ENCODE assay signal across 8 cellular contexts in the genomic region with DNA sequence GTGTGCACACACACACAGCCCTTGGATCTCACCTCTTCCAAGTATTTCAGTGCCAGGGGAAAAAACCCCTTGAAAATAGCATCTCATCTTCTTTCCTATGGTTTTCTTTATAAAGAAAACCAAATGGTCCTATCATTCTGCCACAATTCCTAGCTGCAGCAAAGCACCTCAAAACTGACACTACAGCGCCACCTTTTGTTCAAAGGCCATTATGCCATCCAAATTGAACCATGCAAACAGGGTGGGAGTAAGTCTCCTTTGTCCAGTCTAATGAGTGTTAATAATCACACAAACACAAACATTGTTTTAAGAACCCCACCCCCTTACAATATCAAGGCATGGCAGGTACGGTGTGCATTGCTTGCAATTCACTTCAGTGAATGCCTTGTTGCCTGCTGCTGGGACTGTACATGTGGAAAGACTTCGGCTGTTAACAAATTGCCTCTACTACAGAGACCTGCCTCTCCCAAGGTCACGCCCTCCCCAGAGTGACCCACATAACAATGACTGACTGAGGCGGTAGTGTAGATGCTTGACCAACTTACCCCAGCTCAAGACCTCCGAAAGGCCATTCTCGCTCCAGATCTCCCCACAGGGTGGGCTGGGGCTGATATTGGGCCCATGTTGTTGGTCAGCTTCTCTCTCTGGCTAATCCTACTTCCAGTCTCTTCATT. TPM values are rescaled to one million over a fixed set of nuclear protein-coding genes. Genes with fewer than 3 reads are reported as not detected.
DNase-seq lines count a peak whose midpoint lies in the region; ATAC-seq, FAIRE-seq and TF ChIP-seq lines count a peak whose summit lies in the region.

No MANE protein-coding gene starts in this region.

- peak; percentile 26 to 47; a peak in 4 of 5 replicates for TF ChIP-seq RAD21 in A549 (conservative IDR thresholded peaks at IDR 0.05 in 1 of 2, IDR thresholded peaks at IDR 0.05 in 1 of 2)

- no peak for FAIRE-seq in A549 (lab: Jason Lieb, UNC)

- no peak overlapping the region for H2AFZ ChIP-seq in DND-41 (ENCODE audit: low read depth, low read length)

- H3K9me3 Mint-ChIP-seq in endodermal cell: no peaks in the 10 kb centered on the region

- DNase-seq in A549 (ENCODE audit: low read depth in 1 of 2, low spot score in 1 of 2) (peak; percentile 19 to 29), DND-41 (peak; percentile 32), HFF-Myc (ENCODE audit: extremely low read depth, low read depth) (peak; percentile 33), NOMO-1 treated with DMSO at 0.1 percent for 48 hours (lab: John Stamatoyannopoulos, UW; ENCODE audit: unreplicated experiment) (peak; percentile 25), endodermal cell (peak; percentile 87), pons (ENCODE audit: low spot score) (peak; percentile 77), left colon (no peak), SKM-1 (lab: John Stamatoyannopoulos, UW; ENCODE audit: unreplicated experiment) (no peak)

- no peak overlapping the region for H3K4me2 ChIP-seq in A549
- H3K4me2 ChIP-seq in DND-41 (ENCODE audit: insufficient read depth, low read length): no peak overlapping the region

- 0 out of 2 replicates have a peak, but pooled peaks cover 3% of the 10 kb centered on the region for H4K20me1 ChIP-seq in DND-41 (ENCODE audit: insufficient read depth, low read length)

- WGBS in A549 (ENCODE audit: missing lambda C conversion rate): 18% methylated on average over 7 of the region's 7 CpGs
- WGBS in endodermal cell (ENCODE audit: insufficient coverage in 1 of 2, insufficient read length in 1 of 2), 2 experiments: 17 to 51% methylated on average over 1 to 7 of the region's 7 CpGs

- H3K9ac ChIP-seq in DND-41 (ENCODE audit: low read depth, low read length) (no peak overlapping the region), endodermal cell (ENCODE audit: extremely low read depth, low read length, poor library complexity, severe bottlenecking) (no peak overlapping the region)

- no peaks in the 10 kb centered on the region for H3K79me2 ChIP-seq in DND-41 (ENCODE audit: insufficient read depth, low read length)

- no peaks in the 10 kb centered on the region for H3K36me3 Mint-ChIP-seq in endodermal cell (ENCODE audit: low read depth)

- intact Hi-C loops in left colon (cut with DNase I, micrococcal nuclease): no loop called here

- POLR2A ChIA-PET in A549 (lab: Yijun Ruan, JAX): no interaction called here

- no peak overlapping the region for H3K27ac ChIP-seq in A549
- H3K27ac ChIP-seq in DND-41 (ENCODE audit: low read length): no peak overlapping the region
- no peak overlapping the region for H3K27ac ChIP-seq in endodermal cell (ENCODE audit: low read depth, low read length)

- TF ChIP-seq CTCF in A549 (IDR thresholded peaks at IDR 0.05): peak; percentile 44
- peak; percentile 76 for TF ChIP-seq CTCF in DND-41 (IDR thresholded peaks at IDR 0.05; ENCODE audit: borderline replicate concordance, extremely low read depth, low read length, poor library complexity, severe bottlenecking)
- TF ChIP-seq CTCF in HFF-Myc (IDR thresholded peaks at IDR 0.05; ENCODE audit: low read depth, low read length, missing control alignments): peak; percentile 71
- TF ChIP-seq CTCF in endodermal cell (conservative IDR thresholded peaks at IDR 0.05): peak; percentile 87

- H3K27ac Mint-ChIP-seq in endodermal cell: no peak overlapping the region

- H3K36me3 ChIP-seq in DND-41 (ENCODE audit: insufficient read depth, low read length) (no peaks in the 10 kb centered on the region), endodermal cell (ENCODE audit: control insufficient read depth, insufficient read depth, low read length) (no peaks in the 10 kb centered on the region)

- H3K4me3 Mint-ChIP-seq in endodermal cell: no peak overlapping the region

- H3K27me3 Mint-ChIP-seq in endodermal cell (ENCODE audit: insufficient read depth): peaks cover 5% of the 10 kb centered on the region

- no peak for TF ChIP-seq EP300 in A549 (IDR thresholded peaks at IDR 0.05)

- H3K9me3 ChIP-seq in A549: no peaks in the 10 kb centered on the region
- no peaks in the 10 kb centered on the region for H3K9me3 ChIP-seq in DND-41 (ENCODE audit: insufficient read depth, low read length, severe bottlenecking)
- H3K9me3 ChIP-seq in endodermal cell (ENCODE audit: control insufficient read depth, low read length): peaks cover 4% of the 10 kb centered on the region

- ATAC-seq in A549: peak in 1 of 2 experiments; percentile 76; a peak in 3 of 6 replicates
- ATAC-seq in DND-41 (ENCODE audit: insufficient read depth, low read depth): peak; percentile 55; the same call in 1 of the 3 replicates
- no peak for ATAC-seq in left colon

- H3K27me3 ChIP-seq in DND-41 (ENCODE audit: insufficient read depth, low read length, poor library complexity) (no peaks in the 10 kb centered on the region), endodermal cell (ENCODE audit: control insufficient read depth, insufficient read depth, low read length, poor library complexity, severe bottlenecking) (peaks cover 6% of the 10 kb centered on the region)

- H3K4me3 ChIP-seq in A549: no peak overlapping the region
- no peak overlapping the region for H3K4me3 ChIP-seq in DND-41 (ENCODE audit: low read depth in 1 of 2, low read length in 2 of 2)
- H3K4me3 ChIP-seq in HFF-Myc (replicated peaks; ENCODE audit: low read depth, low read length): no peak overlapping the region
- H3K4me3 ChIP-seq in endodermal cell (ENCODE audit: low read length): no peak overlapping the region

- CTCF ChIA-PET in A549 (lab: Yijun Ruan, JAX): interaction anchor here (0.6 to 4.0 kb wide), 9 partner anchors 13 to 1059 kb away, joined by 3 to 19 read pairs (median 4); no protein-coding TSS in a partner anchor

- H3K4me1 Mint-ChIP-seq in endodermal cell: no peaks in the 10 kb centered on the region

- H3K4me1 ChIP-seq in A549 (no peaks in the 10 kb centered on the region), DND-41 (ENCODE audit: insufficient read depth, low read length) (no peaks in the 10 kb centered on the region), endodermal cell (ENCODE audit: control insufficient read depth, insufficient read depth, low read length) (no peaks in the 10 kb centered on the region)

- TF ChIP-seq POLR2A in A549 (IDR thresholded peaks at IDR 0.05; ENCODE audit: low read length): no peak

TF ChIP-seq in A549, 52 proteins besides CTCF, POLR2A, EP300 and RAD21:
- TF ChIP-seq HOXB13 (CRISPR knock-in tag; IDR thresholded peaks at IDR 0.05; ENCODE audit: low read depth) (no peak), ZSCAN20 (CRISPR knock-in tag; IDR thresholded peaks at IDR 0.05) (no peak), CHD4 (IDR thresholded peaks at IDR 0.05; ENCODE audit: borderline replicate concordance) (no peak), E2F6 (IDR thresholded peaks at IDR 0.05; ENCODE audit: borderline replicate concordance, low read depth) (no peak), SREBF2 (IDR thresholded peaks at IDR 0.05) (no peak), BCL3 (IDR thresholded peaks at IDR 0.05) (no peak)
- TF ChIP-seq, protein P1, sequence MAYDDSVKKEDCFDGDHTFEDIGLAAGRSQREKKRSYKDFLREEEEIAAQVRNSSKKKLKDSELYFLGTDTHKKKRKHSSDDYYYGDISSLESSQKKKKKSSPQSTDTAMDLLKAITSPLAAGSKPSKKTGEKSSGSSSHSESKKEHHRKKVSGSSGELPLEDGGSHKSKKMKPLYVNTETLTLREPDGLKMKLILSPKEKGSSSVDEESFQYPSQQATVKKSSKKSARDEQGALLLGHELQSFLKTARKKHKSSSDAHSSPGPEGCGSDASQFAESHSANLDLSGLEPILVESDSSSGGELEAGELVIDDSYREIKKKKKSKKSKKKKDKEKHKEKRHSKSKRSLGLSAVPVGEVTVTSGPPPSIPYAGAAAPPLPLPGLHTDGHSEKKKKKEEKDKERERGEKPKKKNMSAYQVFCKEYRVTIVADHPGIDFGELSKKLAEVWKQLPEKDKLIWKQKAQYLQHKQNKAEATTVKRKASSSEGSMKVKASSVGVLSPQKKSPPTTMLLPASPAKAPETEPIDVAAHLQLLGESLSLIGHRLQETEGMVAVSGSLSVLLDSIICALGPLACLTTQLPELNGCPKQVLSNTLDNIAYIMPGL (CRISPR knock-in tag; IDR thresholded peaks at IDR 0.05; ENCODE audit: borderline replicate concordance): no peak

RNA-seq across cellular contexts. Expression of gene FAM181B, which starts 31.7 kb away (rescaled TPM):
- polyA plus RNA-seq in A549 (2011; rRNA removed): not detected in 2 replicates
- polyA plus RNA-seq in A549 (2012; cell fraction: cytosol; rRNA removed): 0.01 and 0.03 TPM in 2 replicates
- polyA plus RNA-seq in A549 (2012; cell fraction: nucleus; rRNA removed): 0.01 and 0.02 TPM in 2 replicates
- 0.01 to 0.03 TPM (median 0.03 TPM) in 3 replicates for polyA plus RNA-seq in A549 (2017; fragmentation: RNase III; extraction: RNeasy Plus Mini Kit Qiagen cat#74134 plus additional on column Dnase treatment)
- polyA minus RNA-seq in A549 (2011; rRNA and poly(A)+ RNA removed): not detected in 2 replicates
- 1 to 10 TPM; 1.5 to 4.7 TPM for total RNA-seq in endodermal cell
- 7.8 TPM for polyA plus RNA-seq in endodermal cell (2013, experiment 1 of 2)
- polyA plus RNA-seq in endodermal cell (2013, experiment 2 of 2): 7.0 TPM
- under 1 TPM; 0.27 to 0.61 TPM for total RNA-seq in left colon

Comparison
In these comparisons a context has a peak if more than half of its experiments do, and no peak if none do; other contexts are left out.
1. DNase-seq: peak in A549 (2 of 2), DND-41 (single experiment), HFF-Myc (single experiment), NOMO-1 treated with DMSO at 0.1 percent for 48 hours (single experiment), endodermal cell (single experiment) and pons (single experiment); none in left colon (0 of 2) and SKM-1 (single experiment).
2. Peak in every context shown above with its lines, with median percentiles within 50 percentile points of each other: CTCF ChIP-seq.